In genomic region chr6:121896363-121896762, GRCh38 we compare ENCODE assay signal across 22 cellular contexts.
DNase-seq lines count a peak whose midpoint lies in the region; ATAC-seq, FAIRE-seq and TF ChIP-seq lines count a peak whose summit lies in the region.
"Had no signal": no experiment of that assay in that cellular context is flagged by ENCODE, and none has a peak within 500 bp of the region (broad histone marks: within the 10 kb centered on the region; RNA-seq: fewer than 3 reads in every experiment).

No MANE protein-coding gene starts in this region.

- peaks cover 20% of the 10 kb centered on the region for H3K4me1 Mint-ChIP-seq in mesothelial cell of epicardium
- no peaks in the 10 kb centered on the region for H3K4me1 Mint-ChIP-seq in activated CD4-positive, alpha-beta T cell treated with anti-CD3 and anti-CD28 coated beads for 36 hours
- H3K4me1 Mint-ChIP-seq: CD8-positive, alpha-beta memory T cell had no signal

- peak overlapping the region; percentile 50 for H3K27ac Mint-ChIP-seq in mesothelial cell of epicardium
- no peak overlapping the region for H3K27ac Mint-ChIP-seq in activated CD4-positive, alpha-beta T cell treated with anti-CD3 and anti-CD28 coated beads for 36 hours
- H3K27ac Mint-ChIP-seq: CD8-positive, alpha-beta memory T cell had no signal

- no peaks in the 10 kb centered on the region for H3K27me3 ChIP-seq in bronchial epithelial cell (ENCODE audit: control insufficient read depth, insufficient read depth, low read length)
- H3K27me3 ChIP-seq in gastrocnemius medialis: no peaks in the 10 kb centered on the region
- H3K27me3 ChIP-seq: Peyer's patch, SJSA1 had no signal

- intact Hi-C loops in gastrocnemius medialis (cut with DNase I; ENCODE audit: low total_unique reads): no loop called here
- intact Hi-C loops in activated CD4-positive, alpha-beta T cell treated with anti-CD3 and anti-CD28 coated beads for 36 hours (cut with DNase I, micrococcal nuclease): no loop called here

- H3K4me1 ChIP-seq in gastrocnemius medialis: no peaks in the 10 kb centered on the region
- H3K4me1 ChIP-seq: Peyer's patch, SJSA1 had no signal

- no peak for TF ChIP-seq POLR2A in gastrocnemius medialis (IDR thresholded peaks at IDR 0.05)

- no peaks in the 10 kb centered on the region for H3K9me3 ChIP-seq in gastrocnemius medialis
- H3K9me3 ChIP-seq: Peyer's patch, SJSA1 had no signal

- H3K27me3 Mint-ChIP-seq in mesothelial cell of epicardium (ENCODE audit: low read depth): no peaks in the 10 kb centered on the region
- no peaks in the 10 kb centered on the region for H3K27me3 Mint-ChIP-seq in activated CD4-positive, alpha-beta T cell treated with anti-CD3 and anti-CD28 coated beads for 36 hours
- H3K27me3 Mint-ChIP-seq: CD8-positive, alpha-beta memory T cell had no signal

- H3K4me3 ChIP-seq in bronchial epithelial cell (ENCODE audit: low read depth, low read length): no peak overlapping the region
- no peak overlapping the region for H3K4me3 ChIP-seq in gastrocnemius medialis
- H3K4me3 ChIP-seq: Peyer's patch, SJSA1 had no signal

- H3K27ac ChIP-seq in gastrocnemius medialis: no peak overlapping the region
- H3K27ac ChIP-seq: C4-2B, Peyer's patch, SJSA1 had no signal

- H3K4me3 Mint-ChIP-seq in mesothelial cell of epicardium: no peak overlapping the region
- H3K4me3 Mint-ChIP-seq in activated CD4-positive, alpha-beta T cell treated with anti-CD3 and anti-CD28 coated beads for 36 hours: no peak overlapping the region
- H3K4me3 Mint-ChIP-seq: CD8-positive, alpha-beta memory T cell had no signal

- ATAC-seq in gastrocnemius medialis: no peak
- ATAC-seq in activated CD4-positive, alpha-beta T cell treated with anti-CD3 and anti-CD28 coated beads for 36 hours: no peak
- ATAC-seq: Right ventricle myocardium inferior had no signal

- no peaks in the 10 kb centered on the region for H3K36me3 ChIP-seq in bronchial epithelial cell (ENCODE audit: control insufficient read depth, insufficient read depth, low read length)
- H3K36me3 ChIP-seq in gastrocnemius medialis: no peaks in the 10 kb centered on the region
- H3K36me3 ChIP-seq: Peyer's patch, SJSA1 had no signal

- FAIRE-seq in bronchial epithelial cell (lab: Jason Lieb, UNC): no peak
- FAIRE-seq: A204.1 had no signal

- H3K36me3 Mint-ChIP-seq in mesothelial cell of epicardium: no peaks in the 10 kb centered on the region
- H3K36me3 Mint-ChIP-seq in activated CD4-positive, alpha-beta T cell treated with anti-CD3 and anti-CD28 coated beads for 36 hours (ENCODE audit: low read depth): no peaks in the 10 kb centered on the region
- H3K36me3 Mint-ChIP-seq: CD8-positive, alpha-beta memory T cell had no signal

- CTCF ChIA-PET in activated CD4-positive, alpha-beta T cell treated with anti-CD3 and anti-CD28 coated beads for 36 hours (lab: Charles Lee): no interaction called here

- TF ChIP-seq CTCF in bronchial epithelial cell (IDR thresholded peaks at IDR 0.05; ENCODE audit: insufficient read depth, low read length, severe bottlenecking) (no peak), mesothelial cell of epicardium (IDR thresholded peaks at IDR 0.05; ENCODE audit: unreplicated experiment) (no peak), gastrocnemius medialis (IDR thresholded peaks at IDR 0.05 in 4 of 5, conservative IDR thresholded peaks at IDR 0.05 in 1 of 5) (no peak)

- POLR2A ChIA-PET in activated CD4-positive, alpha-beta T cell treated with anti-CD3 and anti-CD28 coated beads for 36 hours (lab: Charles Lee): no interaction called here

- H3K9me3 Mint-ChIP-seq in mesothelial cell of epicardium: peaks cover 4% of the 10 kb centered on the region
- no peaks in the 10 kb centered on the region for H3K9me3 Mint-ChIP-seq in activated CD4-positive, alpha-beta T cell treated with anti-CD3 and anti-CD28 coated beads for 36 hours (ENCODE audit: low read depth)

- DNase-seq in EH (ENCODE audit: low read depth) (peak; percentile 47), M059J (ENCODE audit: low read depth) (peak; percentile 56), bronchial epithelial cell (ENCODE audit: low read depth) (peak; percentile 43), mesothelial cell of epicardium (ENCODE audit: low spot score in 2 of 2, unreplicated experiment in 2 of 2) (no peak), gastrocnemius medialis (no peak), KG1 (lab: John Stamatoyannopoulos, UW) (no peak)
- no peak for DNase-seq in activated effector memory CD4-positive, alpha-beta T cell treated with Interleukin-2 at 50 U/mL for 16 hours
- DNase-seq in activated CD4-positive, alpha-beta T cell treated with anti-CD3 and anti-CD28 coated beads for 36 hours: no peak
- DNase-seq: Calu3; CD8-positive, alpha-beta memory T cell; GF-D8; Kasumi-1; MM.1S; NCI-H1092; NCI-H1436; NCI-H1930; NCI-H345; Peyer's patch had no signal

- in situ Hi-C loops in gastrocnemius medialis (cut with MboI; ENCODE audit: low sequenced_read_pairs in 4 of 4): no loop called here

Comparison
In these comparisons a context has a peak if more than half of its experiments do, and no peak if none do; other contexts are left out.
1. DNase-seq: peak in EH (single experiment), M059J (single experiment) and bronchial epithelial cell (single experiment); none in mesothelial cell of epicardium (0 of 2), activated effector memory CD4-positive, alpha-beta T cell treated with Interleukin-2 at 50 U/mL for 16 hours (single experiment), gastrocnemius medialis (0 of 2), activated CD4-positive, alpha-beta T cell treated with anti-CD3 and anti-CD28 coated beads for 36 hours (single experiment) and KG1 (single experiment).